Comparison of ENCODE assay signal across 8 cellular contexts in the genomic region with DNA sequence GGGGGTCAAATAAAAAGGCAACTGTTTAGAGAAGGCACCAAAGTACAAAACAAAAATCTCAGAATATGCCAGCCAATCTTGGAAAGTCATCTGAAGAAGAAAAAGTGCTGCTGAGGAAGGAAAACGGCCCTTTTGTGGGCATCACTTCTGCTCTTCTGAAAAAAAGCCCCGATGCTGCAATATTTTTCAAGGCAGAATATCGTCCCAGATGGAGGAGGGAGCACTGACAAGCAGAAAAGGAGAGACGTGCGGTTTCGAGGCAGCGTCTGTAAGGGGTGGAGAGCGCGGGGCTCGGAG. TPM values are rescaled to one million over a fixed set of nuclear protein-coding genes. Genes with fewer than 3 reads are reported as not detected.
DNase-seq lines count a peak whose midpoint lies in the region; ATAC-seq and TF ChIP-seq lines count a peak whose summit lies in the region.

No MANE protein-coding gene starts in this region.

- no peak overlapping the region for H3K18ac ChIP-seq in H9 (ENCODE audit: insufficient read length, low read depth, low read length)

- peak overlapping the region; percentile 71 for H3K4me3 Mint-ChIP-seq in Calu3 (ENCODE audit: low read depth, unreplicated experiment)
- peak overlapping the region; percentile 82 to 92 for H3K4me3 Mint-ChIP-seq in H9
- peak overlapping the region; percentile 74 for H3K4me3 Mint-ChIP-seq in activated naive CD8-positive, alpha-beta T cell treated with anti-CD3 and anti-CD28 coated beads for 36 hours

- no peak overlapping the region for H3K27ac ChIP-seq in H9 (ENCODE audit: insufficient read length, low read depth, low read length)
- peak overlapping the region; percentile 94 to 95 for H3K27ac ChIP-seq in uterus

- no peak overlapping the region for H3K56ac ChIP-seq in H9 (ENCODE audit: insufficient read length, low read depth, low read length)

- H3K27me3 ChIP-seq in H9 (ENCODE audit: insufficient read depth, low read length) (peaks cover 4% of the 10 kb centered on the region; the same call in 1 of the 2 replicates), uterus (no peaks in the 10 kb centered on the region)

- H3K36me3 Mint-ChIP-seq in Calu3 (ENCODE audit: insufficient read depth, unreplicated experiment) (peaks cover 27% of the 10 kb centered on the region), H9 (ENCODE audit: insufficient read depth in 1 of 3, low read depth in 3 of 3) (peaks cover 5 to 9% (median 5%) of the 10 kb centered on the region in 3 experiments; a peak in 6 of 7 replicates)
- no peaks in the 10 kb centered on the region for H3K36me3 Mint-ChIP-seq in activated naive CD8-positive, alpha-beta T cell treated with anti-CD3 and anti-CD28 coated beads for 36 hours

- H3K27ac Mint-ChIP-seq in Calu3 (ENCODE audit: unreplicated experiment) (no peak overlapping the region), H9 (peak overlapping the region in 1 of 3 experiments; percentile 45; a peak in 1 of 7 replicates)
- H3K27ac Mint-ChIP-seq in activated naive CD8-positive, alpha-beta T cell treated with anti-CD3 and anti-CD28 coated beads for 36 hours = no peak overlapping the region

- H2BK15ac ChIP-seq in H9 (ENCODE audit: low read depth, low read length) = no peak overlapping the region

- no peak overlapping the region for H4K5ac ChIP-seq in H9 (ENCODE audit: insufficient read length, low read depth, low read length)

- H3K4me3 ChIP-seq in uterus = peak overlapping the region; percentile 69 to 96

- peak overlapping the region; percentile 5 for H2AFZ ChIP-seq in H9 (ENCODE audit: low read length)

- peaks cover 10% of the 10 kb centered on the region for H3K23me2 ChIP-seq in H9 (ENCODE audit: insufficient read length, low read depth, low read length, poor library complexity, severe bottlenecking)

- no peak overlapping the region for H4K8ac ChIP-seq in H9 (replicated peaks; ENCODE audit: insufficient read length, low read depth, low read length)

- H3K4ac ChIP-seq in H9 (ENCODE audit: low read depth, low read length) = no peak overlapping the region

- BruUV-seq in Calu3 (replicated peaks; lab: Mats Ljungman, UMichigan) = no TSS peak

- CTCF ChIA-PET in Calu3 (lab: Charles Lee) = interaction anchor here (0.7 kb wide), 1 partner anchor 147 kb away, joined by 3 read pairs; no protein-coding TSS in a partner anchor

- H2AK5ac ChIP-seq in H9 (ENCODE audit: insufficient read length, low read length) = no peak overlapping the region

- ATAC-seq in HG02798 (IDR thresholded peaks at IDR 0.05; ENCODE audit: poor library complexity, unreplicated experiment) = no peak

- H3K9me3 Mint-ChIP-seq in Calu3 (ENCODE audit: low read depth, unreplicated experiment) (peaks cover 3% of the 10 kb centered on the region), H9 (peaks cover 6 to 9% of the 10 kb centered on the region in 2 experiments)
- peaks cover 5% of the 10 kb centered on the region for H3K9me3 Mint-ChIP-seq in activated naive CD8-positive, alpha-beta T cell treated with anti-CD3 and anti-CD28 coated beads for 36 hours

- H3K4me1 ChIP-seq in H9 (ENCODE audit: insufficient read depth, low read length) (peaks cover 3% of the 10 kb centered on the region; the same call in 1 of the 2 replicates), uterus (peaks cover 0 to 2% of the 10 kb centered on the region in 2 donors)

- no peak overlapping the region for H2BK12ac ChIP-seq in H9 (ENCODE audit: insufficient read length, low read depth, low read length)

- peak overlapping the region; percentile 28 for H3K9ac ChIP-seq in H9 (ENCODE audit: extremely low read depth, insufficient read length, low read length)

- no peaks in the 10 kb centered on the region for H3K79me1 ChIP-seq in H9 (ENCODE audit: insufficient read depth, low read depth, low read length, poor library complexity, severe bottlenecking)

- no peak overlapping the region for H3K23ac ChIP-seq in H9 (ENCODE audit: insufficient read length, low read depth, low read length)

- no peaks in the 10 kb centered on the region; the same call in 1 of the 2 replicates for H3K79me2 ChIP-seq in H9 (ENCODE audit: insufficient read depth, low read length)

- H3K27me3 Mint-ChIP-seq in Calu3 (ENCODE audit: unreplicated experiment) (peaks cover 14% of the 10 kb centered on the region), H9 (ENCODE audit: low read depth) (peaks cover 34% of the 10 kb centered on the region)
- H3K27me3 Mint-ChIP-seq in activated naive CD8-positive, alpha-beta T cell treated with anti-CD3 and anti-CD28 coated beads for 36 hours = peaks cover 67% of the 10 kb centered on the region

- H3K36me3 ChIP-seq in uterus = no peaks in the 10 kb centered on the region

- no peak for TF ChIP-seq CTCF in Calu3 (IDR thresholded peaks at IDR 0.05; ENCODE audit: unreplicated experiment)
- no peak for TF ChIP-seq CTCF in H9 (conservative IDR thresholded peaks at IDR 0.05)
- no peak for TF ChIP-seq CTCF in uterus (IDR thresholded peaks at IDR 0.05)

- no peak overlapping the region for H3T11ph ChIP-seq in H9 (ENCODE audit: low read length)

- H2BK120ac ChIP-seq in H9 (ENCODE audit: low read depth, low read length, poor library complexity, severe bottlenecking) = no peak overlapping the region

- WGBS in H9 (ENCODE audit: extremely low coverage, insufficient read length, low lambda C conversion rate) = no CpG with 5 or more reads among the region's 10 CpGs

- intact Hi-C loops in Calu3 (cut with micrococcal nuclease; ENCODE audit: unreplicated experiment) (loop anchor here (10.0 kb wide), 1 partner anchor 217 kb away; no protein-coding TSS in a partner anchor), uterus (cut with DNase I; ENCODE audit: low total_unique reads) (no loop called here)

- no peak overlapping the region for H2BK5ac ChIP-seq in H9 (ENCODE audit: insufficient read length, low read length)

- no peak for TF ChIP-seq POLR2A in uterus (IDR thresholded peaks at IDR 0.05)

- H3K9me3 ChIP-seq in H9 (ENCODE audit: control insufficient read depth, low read depth, low read length) = no peaks in the 10 kb centered on the region
- H3K9me3 ChIP-seq in uterus = no peaks in the 10 kb centered on the region

- H3K14ac ChIP-seq in H9 (ENCODE audit: insufficient read depth, low read length) = peak overlapping the region; percentile 89; the same call in 1 of the 2 replicates

- DNase-seq in Calu3 (no peak), H9 (no peak), kidney tubule cell (ENCODE audit: low spot score) (peak; percentile 2), uterus (no peak), DMS 273 (lab: John Stamatoyannopoulos, UW; ENCODE audit: unreplicated experiment) (no peak), NOMO-1 treated with dmso at 0.1 percent for 144 hours (lab: John Stamatoyannopoulos, UW; ENCODE audit: unreplicated experiment) (no peak)
- no peak for DNase-seq in activated naive CD8-positive, alpha-beta T cell treated with anti-CD3 and anti-CD28 coated beads for 36 hours

- H3K4me2 ChIP-seq in H9 (ENCODE audit: insufficient read depth, insufficient read length, low read length) = peak overlapping the region; percentile 60

- H4K91ac ChIP-seq in H9 (ENCODE audit: insufficient read length, low read depth, low read length) = no peak overlapping the region

- no peaks in the 10 kb centered on the region for H4K20me1 ChIP-seq in H9 (ENCODE audit: control insufficient read depth, insufficient read depth, insufficient read length)

- H3K4me1 Mint-ChIP-seq in Calu3 (ENCODE audit: low read depth, unreplicated experiment) (no peaks in the 10 kb centered on the region), H9 (peaks cover 33 to 34% of the 10 kb centered on the region in 2 experiments)
- H3K4me1 Mint-ChIP-seq in activated naive CD8-positive, alpha-beta T cell treated with anti-CD3 and anti-CD28 coated beads for 36 hours = peaks cover 8% of the 10 kb centered on the region

- no peak overlapping the region for H2BK20ac ChIP-seq in H9 (ENCODE audit: low read depth, low read length, poor library complexity, severe bottlenecking)

RNA-seq across cellular contexts. Expression of gene ATRNL1, which starts 1.0 kb away (rescaled TPM):
- total RNA-seq in Calu3 (2022) (4.0 and 8.8 TPM in 2 replicates), H9 (2021) (9.2 and 9.3 TPM in 2 replicates), uterus (100 to 1,000 TPM; 137 to 431 (median 202) TPM)
- 1 to 10 TPM in 1 of 2 experiments, under 1 TPM in 1; 0.41 to 1.0 TPM for total RNA-seq in activated naive CD8-positive, alpha-beta T cell treated with anti-CD3 and anti-CD28 coated beads for 36 hours

Comparison
In these comparisons a context has a peak if more than half of its experiments do, and no peak if none do; other contexts are left out.
1. RNA of gene ATRNL1, which starts 1.0 kb away (total RNA-seq): 137 to 431 TPM in uterus; 9.2 to 9.3 TPM in H9, 4.0 to 8.8 TPM in Calu3 and 0.41 to 1.0 TPM in activated naive CD8-positive, alpha-beta T cell treated with anti-CD3 and anti-CD28 coated beads for 36 hours; every median in the first group is over 10 times any median in the second.
2. Peak in every context shown above with its lines, with median percentiles within 50 percentile points of each other: H3K4me3 Mint-ChIP-seq.